ENCODE assay signal across 8 cellular contexts in the genomic region with DNA sequence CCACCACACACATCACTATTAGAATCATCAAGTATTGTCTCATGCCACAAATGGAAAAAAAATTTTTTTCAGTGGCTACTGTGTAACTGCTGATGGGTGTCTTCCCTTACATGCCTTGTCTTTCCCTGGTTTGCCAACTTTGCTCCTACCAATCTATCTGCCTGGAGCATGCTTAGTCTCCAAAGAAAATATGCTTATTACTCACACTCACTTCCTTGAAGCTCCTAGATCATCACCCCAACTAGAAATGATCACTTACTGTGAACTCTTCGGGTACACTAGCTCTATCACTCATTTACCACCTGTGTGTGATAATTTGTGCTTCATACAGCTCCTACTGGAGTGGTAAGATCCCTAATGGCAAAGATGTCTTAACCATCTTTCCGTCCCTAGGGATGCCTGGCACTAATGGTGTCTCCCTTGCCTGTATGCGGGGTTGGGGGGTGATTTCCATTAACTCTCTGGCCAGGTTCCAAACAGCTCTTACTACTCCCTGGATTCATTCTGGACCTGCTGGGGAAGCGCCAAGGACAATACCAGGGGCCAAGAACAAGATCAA. TPM values are rescaled to one million over a fixed set of nuclear protein-coding genes. Genes with fewer than 3 reads are reported as not detected.
DNase-seq lines count a peak whose midpoint lies in the region; ATAC-seq and TF ChIP-seq lines count a peak whose summit lies in the region.

No MANE protein-coding gene starts in this region.

- intact Hi-C loops in spleen (cut with DNase I; ENCODE audit: low total_unique reads), result no loop called here

- peaks cover 0 to 27% (median 7%) of the 10 kb centered on the region in 6 donors for H3K36me3 ChIP-seq in spleen

- H3K27ac ChIP-seq in spleen, result peak overlapping the region in 7 of 8 donors; percentile 68 to 88 (median 82)

- H3K9me3 ChIP-seq in spleen, result no peaks in the 10 kb centered on the region

- TF ChIP-seq CTCF in spleen (IDR thresholded peaks at IDR 0.05 in 8 of 11, conservative IDR thresholded peaks at IDR 0.05 in 3 of 11), result no peak

- H3K27ac Mint-ChIP-seq in activated CD8-positive, alpha-beta T cell treated with anti-CD3 and anti-CD28 coated beads, Interleukin-2, amount 10 ng/mL, durations not matched to agents 7 days and 5 days, result peak overlapping the region; percentile 87

- peak; percentile 54 for DNase-seq in ELR (ENCODE audit: low read depth)
- no peak for DNase-seq in activated CD8-positive, alpha-beta T cell treated with anti-CD3 and anti-CD28 coated beads, Interleukin-2, amount 10 ng/mL, durations not matched to agents 7 days and 5 days
- DNase-seq in spleen, result no peak
- no peak for DNase-seq in DMS153 (lab: John Stamatoyannopoulos, UW)
- no peak for DNase-seq in stimulated activated CD4-positive, alpha-beta T cell treated with anti-CD3 and anti-CD28 coated beads, Interleukin-15, amount 100 ng/mL, for 24 hours

- H3K27me3 ChIP-seq in spleen (replicated peaks in 1 of 7), result no peaks in the 10 kb centered on the region

- POLR2A ChIA-PET in activated CD8-positive, alpha-beta T cell treated with anti-CD3 and anti-CD28 coated beads, Interleukin-2, amount 10 ng/mL, durations not matched to agents 7 days and 5 days (lab: Charles Lee), result interaction anchor here (0.9 to 2.2 kb wide), 4 partner anchors 10 to 86 kb away, joined by 3 to 7 read pairs (median 4); partner anchors contain the start of genes RCCD1 and UNC45A

- 7 to 22% (median 18%) methylated on average over 4 of the region's 4 CpGs for WGBS in spleen, 5 donors

- H3K9me3 Mint-ChIP-seq in activated CD8-positive, alpha-beta T cell treated with anti-CD3 and anti-CD28 coated beads, Interleukin-2, amount 10 ng/mL, durations not matched to agents 7 days and 5 days (ENCODE audit: insufficient read depth), result no peaks in the 10 kb centered on the region

- peaks cover 25 to 54% (median 35%) of the 10 kb centered on the region in 6 donors for H3K4me1 ChIP-seq in spleen

- H3K4me1 Mint-ChIP-seq in activated CD8-positive, alpha-beta T cell treated with anti-CD3 and anti-CD28 coated beads, Interleukin-2, amount 10 ng/mL, durations not matched to agents 7 days and 5 days (ENCODE audit: low read depth), result peaks cover 43% of the 10 kb centered on the region

- no peak for TF ChIP-seq POLR2A in spleen (IDR thresholded peaks at IDR 0.05)

- peak; percentile 9 for ATAC-seq in HG03442 (IDR thresholded peaks at IDR 0.05; ENCODE audit: unreplicated experiment)
- peak; percentile 4 for ATAC-seq in activated CD8-positive, alpha-beta T cell treated with anti-CD3 and anti-CD28 coated beads, Interleukin-2, amount 10 ng/mL, durations not matched to agents 7 days and 5 days
- ATAC-seq in GM19324 (IDR thresholded peaks at IDR 0.05; ENCODE audit: low FRiP score, unreplicated experiment), result no peak

- no peaks in the 10 kb centered on the region for H3K27me3 Mint-ChIP-seq in activated CD8-positive, alpha-beta T cell treated with anti-CD3 and anti-CD28 coated beads, Interleukin-2, amount 10 ng/mL, durations not matched to agents 7 days and 5 days (ENCODE audit: low read depth)

- CTCF ChIA-PET in activated CD8-positive, alpha-beta T cell treated with anti-CD3 and anti-CD28 coated beads, Interleukin-2, amount 10 ng/mL, durations not matched to agents 7 days and 5 days (lab: Charles Lee), result interaction anchor here (1.4 to 4.9 kb wide), 9 partner anchors 12 to 250 kb away, joined by 3 to 37 read pairs (median 5); partner anchors contain the start of gene SV2B

- H3K4me3 ChIP-seq in iPS-11a (ENCODE audit: low read depth, low read length) (peak overlapping the region; percentile 97), spleen (peak overlapping the region; percentile 70 to 99 (median 91))

- peaks cover 15% of the 10 kb centered on the region for H3K36me3 Mint-ChIP-seq in activated CD8-positive, alpha-beta T cell treated with anti-CD3 and anti-CD28 coated beads, Interleukin-2, amount 10 ng/mL, durations not matched to agents 7 days and 5 days (ENCODE audit: low read depth)

- peak overlapping the region; percentile 90 for H3K4me3 Mint-ChIP-seq in activated CD8-positive, alpha-beta T cell treated with anti-CD3 and anti-CD28 coated beads, Interleukin-2, amount 10 ng/mL, durations not matched to agents 7 days and 5 days

RNA-seq across cellular contexts. Expression of gene VPS33B, which starts 0.8 kb away (rescaled TPM):
- total RNA-seq in activated CD8-positive, alpha-beta T cell treated with anti-CD3 and anti-CD28 coated beads, Interleukin-2, amount 10 ng/mL, durations not matched to agents 7 days and 5 days, result 10 to 100 TPM; 16.6 to 21.2 TPM
- 10 to 100 TPM; 13.2 to 25.0 (median 19.1) TPM for total RNA-seq in spleen
- polyA plus RNA-seq in spleen, result 10 to 100 TPM; 12.1 to 27.6 (median 15.6) TPM

RNA-seq across cellular contexts. Expression of gene PRC1, which starts 27.3 kb away (rescaled TPM):
- 100 to 1,000 TPM; 180 to 189 TPM for total RNA-seq in activated CD8-positive, alpha-beta T cell treated with anti-CD3 and anti-CD28 coated beads, Interleukin-2, amount 10 ng/mL, durations not matched to agents 7 days and 5 days
- total RNA-seq in spleen, result 10 to 100 TPM in 4 of 7 donors, 1 to 10 TPM in 3; 6.0 to 40.0 (median 15.0) TPM
- 10 to 100 TPM in 1 of 3 donors, 1 to 10 TPM in 2; 7.4 to 13.9 (median 8.8) TPM for polyA plus RNA-seq in spleen

Comparison
In these comparisons a context has a peak if more than half of its experiments do, and no peak if none do; other contexts are left out.
1. RNA of gene PRC1, which starts 27.3 kb away (total RNA-seq): 180 to 189 TPM in activated CD8-positive, alpha-beta T cell treated with anti-CD3 and anti-CD28 coated beads, Interleukin-2, amount 10 ng/mL, durations not matched to agents 7 days and 5 days; 6.0 to 40.0 TPM in spleen; every median in the first group is over 4 times any median in the second.